10 cellular contexts compared by ENCODE assay signal in the genomic region with DNA sequence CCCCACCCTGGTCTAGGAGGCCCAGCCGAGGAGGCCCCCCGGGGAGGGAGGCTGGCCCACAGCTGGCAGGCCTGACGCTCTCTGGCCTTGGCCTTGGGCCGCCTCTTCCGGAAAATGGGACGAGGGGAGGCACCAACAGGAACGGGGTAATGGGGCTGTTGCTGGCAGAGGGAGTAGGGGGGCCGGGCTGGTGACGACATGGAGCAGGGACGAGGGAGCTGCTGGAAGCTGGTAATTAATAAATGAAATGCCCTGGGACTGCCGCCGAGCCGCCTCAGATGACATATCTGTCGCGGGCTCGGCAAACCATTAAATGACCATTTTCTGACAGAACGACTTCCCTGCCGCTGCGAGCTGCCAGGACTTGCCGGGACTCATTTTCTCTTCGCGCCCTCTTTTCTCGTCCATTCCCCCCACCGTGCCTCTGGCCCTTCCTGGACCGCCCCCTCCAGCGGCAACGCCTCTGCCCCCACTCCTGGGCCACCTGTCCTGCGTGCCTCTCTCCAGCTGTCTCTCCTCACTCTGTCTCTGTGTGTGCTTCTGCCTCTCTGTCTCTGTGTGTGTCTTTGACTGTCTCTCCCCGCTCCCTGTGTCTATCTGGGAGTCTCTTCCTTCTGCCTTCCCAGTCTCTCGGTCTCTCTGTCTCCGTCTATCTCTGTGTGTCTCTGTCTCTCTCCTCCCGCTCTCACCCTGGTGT.
DNase-seq lines count a peak whose midpoint lies in the region; ATAC-seq, FAIRE-seq and TF ChIP-seq lines count a peak whose summit lies in the region.
"Had no signal": no experiment of that assay in that cellular context is flagged by ENCODE, and none has a peak within 500 bp of the region (broad histone marks: within the 10 kb centered on the region; RNA-seq: fewer than 3 reads in every experiment).

No MANE protein-coding gene starts in this region.

- no peaks in the 10 kb centered on the region for H4K20me1 ChIP-seq in IMR-90 (ENCODE audit: insufficient read depth, low read length)

- H3K56ac ChIP-seq in IMR-90 (ENCODE audit: extremely low read depth, insufficient read depth, low read length), result no peak overlapping the region

- H4K8ac ChIP-seq in IMR-90 (ENCODE audit: low read depth in 2 of 2, low read length in 2 of 2), result no peak overlapping the region

- no peaks in the 10 kb centered on the region for H3K9me1 ChIP-seq in IMR-90 (ENCODE audit: insufficient read depth, low read length)

- H2BK120ac ChIP-seq in IMR-90 (ENCODE audit: low read depth, low read length), result no peak overlapping the region

- H3K14ac ChIP-seq in IMR-90 (replicated peaks; ENCODE audit: low read depth, low read length), result no peak overlapping the region

- CTCF ChIA-PET in IMR-90 (lab: Yijun Ruan, JAX), result no interaction called here

- FAIRE-seq in bronchial epithelial cell (lab: Jason Lieb, UNC), result no peak
- FAIRE-seq in kidney (lab: Jason Lieb, UNC), result no peak
- FAIRE-seq: endometrium, G401.6 had no signal

- H3K36me3 ChIP-seq in IMR-90 (ENCODE audit: control insufficient read depth, insufficient read depth, low read length), result no peaks in the 10 kb centered on the region
- no peaks in the 10 kb centered on the region for H3K36me3 ChIP-seq in bronchial epithelial cell (ENCODE audit: control insufficient read depth, insufficient read depth, low read length)
- H3K36me3 ChIP-seq in kidney (ENCODE audit: control insufficient read depth in 1 of 2, insufficient read depth in 2 of 2, low read length in 2 of 2), result no peaks in the 10 kb centered on the region
- H3K36me3 ChIP-seq in skeletal muscle tissue (ENCODE audit: control insufficient read depth in 3 of 3, insufficient read depth in 3 of 3, low read length in 3 of 3), result no peaks in the 10 kb centered on the region

- H3K4ac ChIP-seq in IMR-90 (ENCODE audit: low read depth, low read length), result no peak overlapping the region

- no peak overlapping the region for H2BK20ac ChIP-seq in IMR-90 (ENCODE audit: low read depth, low read length)

- DNase-seq in IMR-90 (no peak), bronchial epithelial cell (ENCODE audit: low read depth) (no peak), kidney (peak; percentile 70), NK-92 (lab: John Stamatoyannopoulos, UW; ENCODE audit: unreplicated experiment) (no peak)
- DNase-seq: midbrain had no signal

- intact Hi-C loops in IMR-90 (cut with micrococcal nuclease), result no loop called here
- intact Hi-C loops in kidney (cut with DNase I), result no loop called here

- no peak overlapping the region for H2AK9ac ChIP-seq in IMR-90 (replicated peaks; ENCODE audit: low read depth, low read length, poor library complexity)

- ATAC-seq in IMR-90 (ENCODE audit: low read depth) (no peak), GM21423 (IDR thresholded peaks at IDR 0.05; ENCODE audit: unreplicated experiment) (no peak), HG03457 (IDR thresholded peaks at IDR 0.05; ENCODE audit: unreplicated experiment) (no peak)

- peak overlapping the region; percentile 53 for H2AFZ ChIP-seq in IMR-90 (replicated peaks; ENCODE audit: low read length, poor library complexity)

- H3K9ac ChIP-seq in IMR-90 (ENCODE audit: low read depth, low read length), result no peak overlapping the region
- no peak overlapping the region for H3K9ac ChIP-seq in kidney (ENCODE audit: low read length in 2 of 2)
- peak overlapping the region in 1 of 3 donors; percentile 51 for H3K9ac ChIP-seq in skeletal muscle tissue (ENCODE audit: low read depth in 1 of 3, low read length in 3 of 3)

- no peak overlapping the region for H4K91ac ChIP-seq in IMR-90 (ENCODE audit: insufficient read depth, low read depth, low read length)

- no peaks in the 10 kb centered on the region for H3K79me1 ChIP-seq in IMR-90 (ENCODE audit: low read depth in 1 of 2, low read length in 2 of 2)

- no peak for TF ChIP-seq CTCF in IMR-90 (conservative IDR thresholded peaks at IDR 0.05; ENCODE audit: low read depth, low read length)
- TF ChIP-seq CTCF in bronchial epithelial cell (IDR thresholded peaks at IDR 0.05; ENCODE audit: insufficient read depth, low read length, severe bottlenecking), result no peak
- no peak for TF ChIP-seq CTCF in kidney (IDR thresholded peaks at IDR 0.05; ENCODE audit: borderline replicate concordance, extremely low read depth, insufficient read depth)

- peak overlapping the region; percentile 3; the same call in 1 of the 2 replicates for H3K4me2 ChIP-seq in IMR-90 (ENCODE audit: low read depth, low read length)

- H3K4me3 ChIP-seq in IMR-90 (ENCODE audit: insufficient read depth, low read depth, low read length), result no peak overlapping the region
- peak overlapping the region; percentile 4 for H3K4me3 ChIP-seq in bronchial epithelial cell (ENCODE audit: low read depth, low read length)
- H3K4me3 ChIP-seq in kidney (ENCODE audit: low read length in 2 of 2), result peak overlapping the region; percentile 34 to 37
- H3K4me3 ChIP-seq in skeletal muscle tissue (ENCODE audit: low read length in 3 of 3), result peak overlapping the region; percentile 40 to 56 (median 41)

- no peak overlapping the region for H3K18ac ChIP-seq in IMR-90 (ENCODE audit: low read depth, low read length)

- H3K27me3 ChIP-seq in IMR-90 (ENCODE audit: control insufficient read depth, insufficient read depth, low read length) (peaks cover 60% of the 10 kb centered on the region), bronchial epithelial cell (ENCODE audit: control insufficient read depth, insufficient read depth, low read length) (peaks cover 6% of the 10 kb centered on the region), skeletal muscle tissue (ENCODE audit: control insufficient read depth in 3 of 3, insufficient read depth in 3 of 3, low read length in 3 of 3) (peaks cover 29 to 57% (median 50%) of the 10 kb centered on the region in 3 donors)

- H3K4me1 ChIP-seq in IMR-90 (ENCODE audit: control insufficient read depth, insufficient read depth, low read length) (no peaks in the 10 kb centered on the region), kidney (ENCODE audit: control insufficient read depth in 1 of 2, insufficient read depth in 1 of 2, low read depth in 1 of 2, low read length in 2 of 2) (peaks cover 0 to 3% of the 10 kb centered on the region in 2 donors), skeletal muscle tissue (ENCODE audit: control insufficient read depth in 3 of 3, insufficient read depth in 3 of 3, low read length in 3 of 3) (peaks cover 3 to 4% (median 3%) of the 10 kb centered on the region in 3 donors)

- BruUV-seq in IMR-90 (replicated peaks; lab: Mats Ljungman, UMichigan), result no TSS peak

- no peak overlapping the region for H4K5ac ChIP-seq in IMR-90 (ENCODE audit: low read depth, low read length)

- H3K27ac ChIP-seq in IMR-90 (ENCODE audit: insufficient read depth, low read length), result no peak overlapping the region
- no peak overlapping the region for H3K27ac ChIP-seq in kidney (ENCODE audit: low read depth in 2 of 2, low read length in 2 of 2)
- no peak overlapping the region for H3K27ac ChIP-seq in skeletal muscle tissue (ENCODE audit: low read depth, low read length)

- dilution Hi-C loops in IMR-90 (cut with HindIII; ENCODE audit: low sequenced_read_pairs, unreplicated experiment), result no loop called here

- TF ChIP-seq RAD21 in IMR-90 (IDR thresholded peaks at IDR 0.05; ENCODE audit: low read length), result no peak

- no peak overlapping the region for H2AK5ac ChIP-seq in IMR-90 (ENCODE audit: low read depth, low read length)

- H2BK5ac ChIP-seq in IMR-90 (ENCODE audit: low read depth, low read length, poor library complexity, severe bottlenecking), result no peak overlapping the region

- H3K9me3 ChIP-seq in IMR-90 (ENCODE audit: control insufficient read depth, insufficient read depth, low read length) (no peaks in the 10 kb centered on the region), kidney (ENCODE audit: control insufficient read depth in 1 of 2, low read length in 2 of 2) (no peaks in the 10 kb centered on the region), skeletal muscle tissue (ENCODE audit: control insufficient read depth in 3 of 3, low read length in 3 of 3) (no peaks in the 10 kb centered on the region)

- H3K23ac ChIP-seq in IMR-90 (ENCODE audit: low read depth, low read length), result no peak overlapping the region; the same call in 1 of the 2 replicates

- TF ChIP-seq POLR2A in IMR-90 (IDR thresholded peaks at IDR 0.05; ENCODE audit: low read depth, low read length), result no peak

- no peak overlapping the region for H2BK15ac ChIP-seq in IMR-90 (ENCODE audit: low read depth, low read length)

- 14% methylated on average over 15 of the region's 32 CpGs; no CpG with 5 or more reads in 1 of the 2 experiments for WGBS in IMR-90 (ENCODE audit: extremely low coverage in 2 of 2, insufficient read length in 1 of 2), 2 experiments

- in situ Hi-C loops in IMR-90 (cut with MboI; ENCODE audit: low sequenced_read_pairs), result no loop called here

- POLR2A ChIA-PET in IMR-90 (lab: Charles Lee; ENCODE audit: unreplicated experiment), result no interaction called here

TF ChIP-seq in IMR-90, 13 proteins besides CTCF, POLR2A, EP300 and RAD21:
- TF ChIP-seq, protein P1, sequence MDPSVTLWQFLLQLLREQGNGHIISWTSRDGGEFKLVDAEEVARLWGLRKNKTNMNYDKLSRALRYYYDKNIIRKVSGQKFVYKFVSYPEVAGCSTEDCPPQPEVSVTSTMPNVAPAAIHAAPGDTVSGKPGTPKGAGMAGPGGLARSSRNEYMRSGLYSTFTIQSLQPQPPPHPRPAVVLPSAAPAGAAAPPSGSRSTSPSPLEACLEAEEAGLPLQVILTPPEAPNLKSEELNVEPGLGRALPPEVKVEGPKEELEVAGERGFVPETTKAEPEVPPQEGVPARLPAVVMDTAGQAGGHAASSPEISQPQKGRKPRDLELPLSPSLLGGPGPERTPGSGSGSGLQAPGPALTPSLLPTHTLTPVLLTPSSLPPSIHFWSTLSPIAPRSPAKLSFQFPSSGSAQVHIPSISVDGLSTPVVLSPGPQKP (IDR thresholded peaks at IDR 0.05; ENCODE audit: borderline replicate concordance, low read depth, low read length), result no peak
- TF ChIP-seq SMC3 (IDR thresholded peaks at IDR 0.05; ENCODE audit: low read depth, low read length) (no peak), BHLHE40 (IDR thresholded peaks at IDR 0.05; ENCODE audit: low read depth, low read length) (no peak), FOS (IDR thresholded peaks at IDR 0.05; ENCODE audit: low read depth, low read length) (no peak)
